ENCODE assay signal across 8 cellular contexts in the genomic region with DNA sequence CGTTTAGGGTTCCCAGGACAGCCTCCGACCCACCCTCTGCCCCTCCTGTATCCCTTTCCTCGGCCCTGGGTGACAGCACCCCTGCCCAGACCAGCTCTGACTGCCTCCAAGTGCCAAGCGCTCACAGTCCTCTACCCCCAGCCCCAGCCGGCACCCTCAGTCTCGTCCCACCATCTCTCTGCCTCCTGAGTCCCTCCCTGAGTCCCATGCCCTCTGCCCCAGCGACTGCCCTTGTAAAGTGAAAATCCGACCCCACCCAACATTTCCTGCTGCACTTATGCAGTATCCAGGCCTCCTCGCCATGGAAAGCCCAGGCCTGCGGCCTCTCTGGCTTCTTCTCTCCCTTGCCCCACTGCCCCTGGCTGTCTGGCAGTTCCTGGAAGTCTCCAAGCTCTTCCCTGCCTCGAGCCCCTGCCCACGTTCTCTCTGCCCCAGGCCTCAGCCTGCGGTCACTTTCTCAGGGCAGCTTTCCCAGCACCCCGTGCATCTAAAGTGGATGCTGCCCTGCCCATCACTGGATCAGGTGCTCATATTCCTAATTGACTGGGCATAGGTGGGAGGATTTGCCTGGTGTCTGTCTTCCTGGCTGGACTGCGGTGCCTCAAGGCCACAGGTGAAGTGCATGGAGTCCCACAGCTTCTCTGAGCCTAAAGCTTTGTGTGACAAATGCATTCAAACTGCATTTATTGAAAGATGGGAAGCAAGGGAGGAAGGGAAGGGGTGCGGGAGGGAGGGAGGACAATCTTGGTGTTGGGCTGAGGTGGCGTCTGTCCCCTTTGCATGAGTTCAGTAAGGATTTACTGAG. TPM values are rescaled to one million over a fixed set of nuclear protein-coding genes. Genes with fewer than 3 reads are reported as not detected.
DNase-seq lines count a peak whose midpoint lies in the region; ATAC-seq lines count a peak whose summit lies in the region.
"Had no signal": no experiment of that assay in that cellular context is flagged by ENCODE, and none has a peak within 500 bp of the region (broad histone marks: within the 10 kb centered on the region; RNA-seq: fewer than 3 reads in every experiment).

No MANE protein-coding gene starts in this region.

- peak overlapping the region; percentile 37 for H3K27ac ChIP-seq in CD4-positive, alpha-beta memory T cell (ENCODE audit: low read depth, low read length)
- no peak overlapping the region for H3K27ac ChIP-seq in mesenchymal stem cell (ENCODE audit: low read length, poor library complexity, severe bottlenecking)

- H3K36me3 ChIP-seq in CD4-positive, alpha-beta memory T cell (ENCODE audit: insufficient read depth, low read length), result no peaks in the 10 kb centered on the region
- H3K36me3 ChIP-seq in mesenchymal stem cell (ENCODE audit: control insufficient read depth in 1 of 2, insufficient read depth in 2 of 2, low read depth in 1 of 2, low read length in 2 of 2), result no peaks in the 10 kb centered on the region

- no peak overlapping the region for H2AFZ ChIP-seq in mesenchymal stem cell (ENCODE audit: low read depth, low read length)

- peak overlapping the region; percentile 31 for H3K9ac ChIP-seq in mesenchymal stem cell (ENCODE audit: low read length)

- H3K14ac ChIP-seq in mesenchymal stem cell (ENCODE audit: low read length in 2 of 2), result no peak overlapping the region

- H3K18ac ChIP-seq in mesenchymal stem cell (ENCODE audit: low read depth in 1 of 2, low read length in 2 of 2), result no peak overlapping the region

- H3K36me3 Mint-ChIP-seq in CD4-positive, alpha-beta memory T cell, result peaks cover 0 to 2% of the 10 kb centered on the region in 2 donors
- peaks cover 0 to 1% of the 10 kb centered on the region in 2 donors for H3K36me3 Mint-ChIP-seq in activated T-cell treated with anti-CD3 and anti-CD28 coated beads, Interleukin-2, amount 50 U/mL, for 72 hours (ENCODE audit: insufficient read depth in 2 of 2)

- peak overlapping the region in 1 of 2 donors; percentile 18 for H3K4me3 ChIP-seq in CD4-positive, alpha-beta memory T cell (ENCODE audit: low read length in 2 of 2)
- no peak overlapping the region for H3K4me3 ChIP-seq in mesenchymal stem cell (ENCODE audit: insufficient read depth in 1 of 2, low read depth in 1 of 2, low read length in 2 of 2)
- H3K4me3 ChIP-seq: K562 had no signal

- no peak overlapping the region for H3K23ac ChIP-seq in mesenchymal stem cell (ENCODE audit: low read length in 2 of 2)

- H3K4me2 ChIP-seq in mesenchymal stem cell (ENCODE audit: low read length, poor library complexity, severe bottlenecking), result no peak overlapping the region

- H3K9me3 ChIP-seq in CD4-positive, alpha-beta memory T cell (ENCODE audit: control insufficient read depth in 1 of 2, low read length in 2 of 2), result no peaks in the 10 kb centered on the region
- H3K9me3 ChIP-seq in mesenchymal stem cell (ENCODE audit: control insufficient read depth, low read length), result no peaks in the 10 kb centered on the region
- H3K9me3 ChIP-seq: Caco-2 had no signal

- no peak overlapping the region for H4K91ac ChIP-seq in mesenchymal stem cell (ENCODE audit: low read length)

- 72% methylated on average over 17 of the region's 17 CpGs for WGBS in mesenchymal stem cell

- CTCF ChIA-PET in CD4-positive, alpha-beta memory T cell (lab: Charles Lee; ENCODE audit: partially characterized antibody), result interaction anchor here (0.9 to 9.7 kb wide), 12 partner anchors 11 to 93 kb away, joined by 3 to 134 read pairs (median 8); a partner anchor contains a TSS

- no peak overlapping the region for H2BK5ac ChIP-seq in mesenchymal stem cell (ENCODE audit: low read depth, low read length, poor library complexity, severe bottlenecking)

- POLR2A ChIA-PET in CD4-positive, alpha-beta memory T cell (lab: Charles Lee; ENCODE audit: partially characterized antibody), result interaction anchor here (0.9 to 9.2 kb wide), 12 partner anchors 10 to 77 kb away, joined by 3 to 96 read pairs (median 4); a partner anchor contains a TSS

- H4K8ac ChIP-seq in mesenchymal stem cell (ENCODE audit: low read length), result no peak overlapping the region

- H3K4ac ChIP-seq in mesenchymal stem cell (ENCODE audit: low read depth in 1 of 2, low read length in 2 of 2), result no peak overlapping the region

- peak overlapping the region; percentile 65 to 98 (median 90) for H3K27ac Mint-ChIP-seq in CD4-positive, alpha-beta memory T cell
- peak overlapping the region; percentile 7 for H3K27ac Mint-ChIP-seq in activated T-cell treated with anti-CD3 and anti-CD28 coated beads, Interleukin-2, amount 50 U/mL, for 72 hours

- H3K27me3 ChIP-seq in CD4-positive, alpha-beta memory T cell (ENCODE audit: insufficient read depth, low read length), result no peaks in the 10 kb centered on the region
- peaks cover 12 to 37% of the 10 kb centered on the region in 2 experiments for H3K27me3 ChIP-seq in mesenchymal stem cell (ENCODE audit: control insufficient read depth in 1 of 2, insufficient read depth in 1 of 2, low read length in 2 of 2)

- no peaks in the 10 kb centered on the region for H3K9me3 Mint-ChIP-seq in CD4-positive, alpha-beta memory T cell
- no peaks in the 10 kb centered on the region for H3K9me3 Mint-ChIP-seq in activated T-cell treated with anti-CD3 and anti-CD28 coated beads, Interleukin-2, amount 50 U/mL, for 72 hours

- H2BK15ac ChIP-seq in mesenchymal stem cell (ENCODE audit: low read depth, poor library complexity, severe bottlenecking), result peak overlapping the region; percentile 2

- no peak for ATAC-seq in activated T-cell treated with anti-CD3 and anti-CD28 coated beads, Interleukin-2, amount 50 U/mL, for 72 hours (replicated peaks in 1 of 2)

- H3K4me1 ChIP-seq in CD4-positive, alpha-beta memory T cell (ENCODE audit: insufficient read depth, low read length), result peaks cover 83% of the 10 kb centered on the region
- H3K4me1 ChIP-seq in mesenchymal stem cell (ENCODE audit: control insufficient read depth, insufficient read depth, low read depth, low read length), result peaks cover 8% of the 10 kb centered on the region

- no peak overlapping the region for H2BK120ac ChIP-seq in mesenchymal stem cell (ENCODE audit: low read depth, low read length)

- no peak overlapping the region for H2AK5ac ChIP-seq in mesenchymal stem cell (ENCODE audit: low read length, severe bottlenecking)

- H3K27me3 Mint-ChIP-seq in CD4-positive, alpha-beta memory T cell, result no peaks in the 10 kb centered on the region
- H3K27me3 Mint-ChIP-seq in activated T-cell treated with anti-CD3 and anti-CD28 coated beads, Interleukin-2, amount 50 U/mL, for 72 hours (ENCODE audit: low read depth), result no peaks in the 10 kb centered on the region

- peak overlapping the region in 1 of 2 experiments; percentile 14 for H2BK12ac ChIP-seq in mesenchymal stem cell (ENCODE audit: low read length in 2 of 2)

- H3K79me1 ChIP-seq in mesenchymal stem cell (replicated peaks; ENCODE audit: low read length, poor library complexity, severe bottlenecking), result no peaks in the 10 kb centered on the region

- intact Hi-C loops in CD4-positive, alpha-beta memory T cell (cut with micrococcal nuclease), result loop anchor here (5.0 kb wide), 1 partner anchor 75 kb away; a partner anchor contains a TSS

- no peak for DNase-seq in CD4-positive, alpha-beta memory T cell
- no peak for DNase-seq in activated T-cell treated with anti-CD3 and anti-CD28 coated beads, Interleukin-2, amount 50 U/mL, for 72 hours
- DNase-seq in mesenchymal stem cell, result no peak
- no peak for DNase-seq in DMS79 (lab: John Stamatoyannopoulos, UW)
- no peak for DNase-seq in NCI-H748 (lab: John Stamatoyannopoulos, UW; ENCODE audit: unreplicated experiment)
- no peak for DNase-seq in NCI-H1417 treated with DMSO at 0.1 percent for 48 hours (lab: John Stamatoyannopoulos, UW)

- H3K4me3 Mint-ChIP-seq in CD4-positive, alpha-beta memory T cell, result peak overlapping the region; percentile 77 to 90 (median 86)
- peak overlapping the region; percentile 77 for H3K4me3 Mint-ChIP-seq in activated T-cell treated with anti-CD3 and anti-CD28 coated beads, Interleukin-2, amount 50 U/mL, for 72 hours

- peaks cover 57 to 91% (median 71%) of the 10 kb centered on the region in 4 donors for H3K4me1 Mint-ChIP-seq in CD4-positive, alpha-beta memory T cell
- H3K4me1 Mint-ChIP-seq in activated T-cell treated with anti-CD3 and anti-CD28 coated beads, Interleukin-2, amount 50 U/mL, for 72 hours (ENCODE audit: low read depth), result peaks cover 75% of the 10 kb centered on the region

RNA-seq across cellular contexts. Expression of a gene that starts 17.7 kb away (rescaled TPM):
- total RNA-seq in CD4-positive, alpha-beta memory T cell, result 10 to 100 TPM; 55.4 to 63.8 TPM
- 100 to 1,000 TPM in 1 of 2 donors, 10 to 100 TPM in 1; 37.6 to 107 TPM for polyA plus RNA-seq in CD4-positive, alpha-beta memory T cell
- total RNA-seq in activated T-cell treated with anti-CD3 and anti-CD28 coated beads, Interleukin-2, amount 50 U/mL, for 72 hours, result 100 to 1,000 TPM; 313 to 440 TPM
- 4.9 TPM for polyA plus RNA-seq in mesenchymal stem cell (2013, experiment 1 of 2)
- polyA plus RNA-seq in mesenchymal stem cell (2013, experiment 2 of 2), result 5.1 TPM
- total RNA-seq: Caco-2 had no signal

RNA-seq across cellular contexts. Expression of a gene that starts 20.7 kb away (rescaled TPM):
- total RNA-seq in CD4-positive, alpha-beta memory T cell, result 10 to 100 TPM; 23.1 to 24.8 TPM
- under 1 TPM; 0.49 to 0.89 TPM for polyA plus RNA-seq in CD4-positive, alpha-beta memory T cell
- 10 to 100 TPM; 22.7 to 30.0 TPM for total RNA-seq in activated T-cell treated with anti-CD3 and anti-CD28 coated beads, Interleukin-2, amount 50 U/mL, for 72 hours
- 38.2 TPM for polyA plus RNA-seq in mesenchymal stem cell (2013, experiment 1 of 2)
- polyA plus RNA-seq in mesenchymal stem cell (2013, experiment 2 of 2), result 37.9 TPM

RNA-seq across cellular contexts. Expression of a gene that starts 44.9 kb away (rescaled TPM):
- total RNA-seq in CD4-positive, alpha-beta memory T cell, result 1 to 10 TPM; 8.2 to 9.3 TPM
- polyA plus RNA-seq in CD4-positive, alpha-beta memory T cell, result 1 to 10 TPM in 1 of 2 donors, under 1 TPM in 1; 0.50 to 1.4 TPM
- 10 to 100 TPM in 1 of 2 donors, 1 to 10 TPM in 1; 10.0 to 14.6 TPM for total RNA-seq in activated T-cell treated with anti-CD3 and anti-CD28 coated beads, Interleukin-2, amount 50 U/mL, for 72 hours
- polyA plus RNA-seq in mesenchymal stem cell (2013, experiment 1 of 2), result not detected
- polyA plus RNA-seq in mesenchymal stem cell (2013, experiment 2 of 2), result not detected
- total RNA-seq: Caco-2, K562 had no signal

RNA-seq across cellular contexts. Expression of a gene that starts 57.9 kb away (rescaled TPM):
- total RNA-seq in CD4-positive, alpha-beta memory T cell, result under 1 TPM; 0.61 to 0.90 TPM
- polyA plus RNA-seq in CD4-positive, alpha-beta memory T cell, result not detected
- total RNA-seq in activated T-cell treated with anti-CD3 and anti-CD28 coated beads, Interleukin-2, amount 50 U/mL, for 72 hours, result 10 to 100 TPM; 26.8 to 59.4 TPM
- not detected for polyA plus RNA-seq in mesenchymal stem cell (2013, experiment 1 of 2)
- polyA plus RNA-seq in mesenchymal stem cell (2013, experiment 2 of 2), result not detected
- total RNA-seq: K562 had no signal

Comparison
In these comparisons a context has a peak if more than half of its experiments do, and no peak if none do; other contexts are left out.
1. RNA of a gene that starts 17.7 kb away (total RNA-seq): 313 to 440 TPM in activated T-cell treated with anti-CD3 and anti-CD28 coated beads, Interleukin-2, amount 50 U/mL, for 72 hours; 55.4 to 63.8 TPM in CD4-positive, alpha-beta memory T cell; every median in the first group is over 4 times any median in the second.